ENCODE assay signal across 1 cellular context in genomic region chr5:78008356-78008967, GRCh38.
TF ChIP-seq lines count a peak whose summit lies in the region.

No MANE protein-coding gene starts in this region.

TF ChIP-seq in H1, 55 proteins besides CTCF, POLR2A, EP300 and RAD21 (continued from another document):
- TF ChIP-seq USF2 (IDR thresholded peaks at IDR 0.05; ENCODE audit: low read length): no peak
